ENCODE assay signal across 2 cellular contexts in genomic region chr6:118648866-118649554, GRCh38.
TF ChIP-seq lines count a peak whose summit lies in the region.

No MANE protein-coding gene starts in this region.

TF ChIP-seq in IMR-90, 13 proteins besides CTCF, POLR2A, EP300 and RAD21:
- TF ChIP-seq CEBPB (IDR thresholded peaks at IDR 0.05; ENCODE audit: low read depth, low read length) = no peak
- no peak for TF ChIP-seq RCOR1 (IDR thresholded peaks at IDR 0.05; ENCODE audit: insufficient replicate concordance, low read length)
- no peak for TF ChIP-seq MAZ (IDR thresholded peaks at IDR 0.05; ENCODE audit: borderline replicate concordance, low read depth, low read length)
- no peak for TF ChIP-seq BHLHE40 (IDR thresholded peaks at IDR 0.05; ENCODE audit: low read depth, low read length)
- no peak for TF ChIP-seq USF2 (IDR thresholded peaks at IDR 0.05; ENCODE audit: low read depth, low read length)
- no peak for TF ChIP-seq MXI1 (IDR thresholded peaks at IDR 0.05; ENCODE audit: borderline replicate concordance, low read depth, low read length)
- no peak for TF ChIP-seq SMC3 (IDR thresholded peaks at IDR 0.05; ENCODE audit: low read depth, low read length)
- no peak for TF ChIP-seq MAFK (IDR thresholded peaks at IDR 0.05; ENCODE audit: low read depth, low read length)
- no peak for TF ChIP-seq FOS (IDR thresholded peaks at IDR 0.05; ENCODE audit: low read depth, low read length)
- TF ChIP-seq ELK1 (IDR thresholded peaks at IDR 0.05; ENCODE audit: borderline replicate concordance, low read depth, low read length) = no peak
- no peak for TF ChIP-seq CHD1 (IDR thresholded peaks at IDR 0.05; ENCODE audit: low read depth, low read length)
- no peak for TF ChIP-seq RFX5 (IDR thresholded peaks at IDR 0.05; ENCODE audit: low read depth, low read length)

TF ChIP-seq in GM12878, 131 proteins besides CTCF, POLR2A, EP300 and RAD21:
- TF ChIP-seq ATF7 (IDR thresholded peaks at IDR 0.05; ENCODE audit: low read depth) (no peak), BMI1 (IDR thresholded peaks at IDR 0.05; ENCODE audit: borderline replicate concordance) (no peak), SMC3 (IDR thresholded peaks at IDR 0.05; ENCODE audit: borderline replicate concordance, low read length) (no peak)
TF ChIP-seq in GM12878: peak in this region for 0.
